19 cellular contexts compared by ENCODE assay signal in the genomic region with DNA sequence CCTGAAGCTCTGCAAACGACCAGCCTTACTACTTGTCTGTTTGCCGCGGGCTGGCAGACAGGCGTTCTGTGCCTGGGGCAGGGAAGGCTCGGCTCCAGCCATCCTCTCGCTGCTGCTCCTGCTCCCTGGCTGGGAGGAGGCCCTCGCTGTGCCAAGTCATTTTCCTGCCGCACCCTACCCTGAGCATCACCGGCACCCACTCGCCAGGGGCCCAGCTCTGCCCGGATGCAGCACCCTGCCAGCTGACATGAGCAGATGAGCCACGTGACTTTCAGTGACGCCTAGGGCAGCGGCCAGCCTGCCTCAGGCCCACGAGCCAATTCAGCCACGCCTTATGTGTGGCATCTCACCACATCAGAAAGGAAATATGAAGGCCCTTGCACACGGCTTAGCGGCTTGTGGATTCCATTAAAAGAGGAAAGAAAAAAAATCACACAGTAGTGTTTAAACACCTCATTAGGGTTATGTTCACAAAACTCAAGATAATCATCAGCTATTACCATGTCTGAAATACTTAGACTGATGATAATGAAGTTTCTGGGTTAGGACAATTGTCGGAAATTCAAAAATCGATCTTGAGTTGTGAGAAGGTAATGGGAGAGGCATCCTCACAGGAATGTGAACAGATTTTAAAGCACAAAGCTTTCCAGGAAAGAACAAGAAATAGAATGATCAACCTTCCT.
A peak's percentile ranks its signal among the peaks of the same experiment; 100 is the strongest.
DNase-seq lines count a peak whose midpoint lies in the region; ATAC-seq, FAIRE-seq and TF ChIP-seq lines count a peak whose summit lies in the region.
"Had no signal": no experiment of that assay in that cellular context is flagged by ENCODE, and none has a peak within 500 bp of the region (broad histone marks: within the 10 kb centered on the region; RNA-seq: fewer than 3 reads in every experiment).

No MANE protein-coding gene starts in this region.

- no peaks in the 10 kb centered on the region for H3K9me3 Mint-ChIP-seq in astrocyte (ENCODE audit: unreplicated experiment)
- no peaks in the 10 kb centered on the region for H3K9me3 Mint-ChIP-seq in activated T-cell treated with anti-CD3 and anti-CD28 coated beads, Interleukin-2, amount 50 U/mL, for 4 hours
- H3K9me3 Mint-ChIP-seq: neural crest cell; stimulated activated naive CD8-positive, alpha-beta T cell treated with anti-CD3 and anti-CD28 coated beads, Interleukin-15, amount 100 ng/mL, for 72 hours had no signal

- H3K4me2 ChIP-seq in astrocyte (ENCODE audit: low read length): no peak overlapping the region

- TF ChIP-seq EP300 in sigmoid colon (IDR thresholded peaks at IDR 0.05) (no peak), tibial nerve (IDR thresholded peaks at IDR 0.05) (no peak)

- FAIRE-seq in astrocyte (lab: Jason Lieb, UNC): peak; percentile 5
- FAIRE-seq: colon had no signal

- H3K27me3 ChIP-seq in astrocyte (ENCODE audit: insufficient read depth, low read length) (no peaks in the 10 kb centered on the region), sigmoid colon (no peaks in the 10 kb centered on the region), tibial nerve (no peaks in the 10 kb centered on the region)
- H3K27me3 ChIP-seq: heart left ventricle had no signal

- ATAC-seq in HG03280 (IDR thresholded peaks at IDR 0.05; ENCODE audit: unreplicated experiment): no peak
- no peak for ATAC-seq in activated T-cell treated with anti-CD3 and anti-CD28 coated beads, Interleukin-2, amount 50 U/mL, for 4 hours
- ATAC-seq: heart left ventricle; stimulated activated naive CD8-positive, alpha-beta T cell treated with anti-CD3 and anti-CD28 coated beads, Interleukin-15, amount 100 ng/mL, for 72 hours had no signal

- H2AFZ ChIP-seq in astrocyte (ENCODE audit: low read depth, low read length): no peak overlapping the region

- no peaks in the 10 kb centered on the region for H3K4me1 Mint-ChIP-seq in astrocyte (ENCODE audit: low read depth, unreplicated experiment)
- H3K4me1 Mint-ChIP-seq in activated T-cell treated with anti-CD3 and anti-CD28 coated beads, Interleukin-2, amount 50 U/mL, for 4 hours (ENCODE audit: low read depth): no peaks in the 10 kb centered on the region
- H3K4me1 Mint-ChIP-seq: stimulated activated naive CD8-positive, alpha-beta T cell treated with anti-CD3 and anti-CD28 coated beads, Interleukin-15, amount 100 ng/mL, for 72 hours had no signal

- TF ChIP-seq CTCF in astrocyte (IDR thresholded peaks at IDR 0.05; ENCODE audit: insufficient read depth, low read depth, low read length) (no peak), sigmoid colon (IDR thresholded peaks at IDR 0.05) (no peak), tibial nerve (IDR thresholded peaks at IDR 0.05) (no peak)

- no peak overlapping the region for H3K9ac ChIP-seq in astrocyte (ENCODE audit: low read length)

- no peaks in the 10 kb centered on the region for H3K4me1 ChIP-seq in astrocyte (ENCODE audit: insufficient read depth, low read length)
- peaks cover 0 to 6% (median 0%) of the 10 kb centered on the region in 4 donors for H3K4me1 ChIP-seq in sigmoid colon
- no peaks in the 10 kb centered on the region for H3K4me1 ChIP-seq in tibial nerve

- no peak overlapping the region for H3K4me3 Mint-ChIP-seq in astrocyte (ENCODE audit: unreplicated experiment)
- H3K4me3 Mint-ChIP-seq in activated T-cell treated with anti-CD3 and anti-CD28 coated beads, Interleukin-2, amount 50 U/mL, for 4 hours: no peak overlapping the region
- H3K4me3 Mint-ChIP-seq: neural crest cell; stimulated activated naive CD8-positive, alpha-beta T cell treated with anti-CD3 and anti-CD28 coated beads, Interleukin-15, amount 100 ng/mL, for 72 hours had no signal

- H3K36me3 ChIP-seq in astrocyte (ENCODE audit: insufficient read depth, low read length): no peaks in the 10 kb centered on the region
- H3K36me3 ChIP-seq in sigmoid colon: peaks cover 43 to 95% (median 63%) of the 10 kb centered on the region in 4 donors
- peaks cover 0 to 94% (median 3%) of the 10 kb centered on the region in 3 donors for H3K36me3 ChIP-seq in tibial nerve

- intact Hi-C loops in sigmoid colon (cut with DNase I): no loop called here

- H3K9me3 ChIP-seq in astrocyte (ENCODE audit: insufficient read depth, low read depth, low read length) (no peaks in the 10 kb centered on the region), sigmoid colon (no peaks in the 10 kb centered on the region), tibial nerve (no peaks in the 10 kb centered on the region)
- H3K9me3 ChIP-seq: heart left ventricle had no signal

- no peak overlapping the region for H3K4me3 ChIP-seq in astrocyte (ENCODE audit: insufficient read depth, low read depth, low read length)
- no peak overlapping the region for H3K4me3 ChIP-seq in sigmoid colon
- H3K4me3 ChIP-seq in tibial nerve: no peak overlapping the region
- H3K4me3 ChIP-seq: heart left ventricle had no signal

- H3K27ac Mint-ChIP-seq in astrocyte (ENCODE audit: unreplicated experiment): no peak overlapping the region

- TF ChIP-seq POLR2A in sigmoid colon (IDR thresholded peaks at IDR 0.05) (no peak), tibial nerve (IDR thresholded peaks at IDR 0.05) (no peak)

- 73 to 79% methylated on average over 20 of the region's 20 CpGs for whole genome bisulfite sequencing in sigmoid colon, 2 donors
- 62 to 74% methylated on average over 17 to 20 of the region's 20 CpGs for WGBS in tibial nerve, 2 donors

- no peak overlapping the region for H3K27ac ChIP-seq in astrocyte (ENCODE audit: low read depth, low read length)
- H3K27ac ChIP-seq in sigmoid colon: peak overlapping the region in 3 of 4 donors; percentile 27 to 57 (median 47)
- H3K27ac ChIP-seq in tibial nerve: peak overlapping the region in 1 of 4 donors; percentile 28

- H3K36me3 Mint-ChIP-seq in astrocyte (ENCODE audit: low read depth, unreplicated experiment): peaks cover 1% of the 10 kb centered on the region
- peaks cover 7% of the 10 kb centered on the region for H3K36me3 Mint-ChIP-seq in activated T-cell treated with anti-CD3 and anti-CD28 coated beads, Interleukin-2, amount 50 U/mL, for 4 hours (ENCODE audit: insufficient read depth)

- H3K27me3 Mint-ChIP-seq in astrocyte (ENCODE audit: low read depth, unreplicated experiment): peaks cover 2% of the 10 kb centered on the region
- no peaks in the 10 kb centered on the region for H3K27me3 Mint-ChIP-seq in activated T-cell treated with anti-CD3 and anti-CD28 coated beads, Interleukin-2, amount 50 U/mL, for 4 hours (ENCODE audit: low read depth)
- H3K27me3 Mint-ChIP-seq: stimulated activated naive CD8-positive, alpha-beta T cell treated with anti-CD3 and anti-CD28 coated beads, Interleukin-15, amount 100 ng/mL, for 72 hours had no signal

- H4K20me1 ChIP-seq in astrocyte (ENCODE audit: insufficient read depth, low read length): no peaks in the 10 kb centered on the region

- H3K79me2 ChIP-seq in astrocyte (ENCODE audit: insufficient read depth, low read length): no peaks in the 10 kb centered on the region

- DNase-seq in ELR (ENCODE audit: low read depth) (peak; percentile 18), astrocyte (ENCODE audit: low read depth) (no peak), foreskin melanocyte (peak; percentile 42), sigmoid colon (peak; percentile 91), tibial nerve (ENCODE audit: low spot score in 2 of 2) (no peak), NCI-H2196 treated with DMSO at 0.1 percent for 48 hours (lab: John Stamatoyannopoulos, UW; ENCODE audit: unreplicated experiment) (no peak)
- DNase-seq in activated T-cell treated with anti-CD3 and anti-CD28 coated beads, Interleukin-2, amount 50 U/mL, for 4 hours: no peak
- DNase-seq: activated effector memory CD4-positive, alpha-beta T cell treated with Interleukin-2 at 50 U/mL for 16 hours; erythroblast; GOT3; heart left ventricle; IMR-90; NCI-H187 treated with DMSO at 0.1 percent for 48 hours; NCI-H510A; Right ventricle myocardium superior; stimulated activated naive CD8-positive, alpha-beta T cell treated with anti-CD3 and anti-CD28 coated beads, Interleukin-15, amount 100 ng/mL, for 72 hours had no signal

Comparison
In these comparisons a context has a peak if more than half of its experiments do, and no peak if none do; other contexts are left out.
1. DNase-seq: peak in ELR (single experiment), foreskin melanocyte (single experiment) and sigmoid colon (single experiment); none in astrocyte (single experiment), tibial nerve (0 of 2), NCI-H2196 treated with DMSO at 0.1 percent for 48 hours (single experiment) and activated T-cell treated with anti-CD3 and anti-CD28 coated beads, Interleukin-2, amount 50 U/mL, for 4 hours (single experiment).